Comparison of ENCODE assay signal across 9 cellular contexts in genomic region chr2:26412091-26412673, GRCh38.
A peak's percentile ranks its signal among the peaks of the same experiment; 100 is the strongest.
DNase-seq lines count a peak whose midpoint lies in the region; ATAC-seq and TF ChIP-seq lines count a peak whose summit lies in the region.
"Had no signal": no experiment of that assay in that cellular context is flagged by ENCODE, and none has a peak within 500 bp of the region (broad histone marks: within the 10 kb centered on the region; RNA-seq: fewer than 3 reads in every experiment).

No MANE protein-coding gene starts in this region.

- H2AFZ ChIP-seq in KMS-11 (ENCODE audit: low read depth): peak overlapping the region; percentile 83

- H3K27me3 Mint-ChIP-seq in activated naive CD8-positive, alpha-beta T cell: peaks cover 9% of the 10 kb centered on the region

- H3K4me2 ChIP-seq in KMS-11: peak overlapping the region; percentile 92

- H3K79me2 ChIP-seq in KMS-11 (ENCODE audit: insufficient read depth, low read depth): no peaks in the 10 kb centered on the region

- peaks cover 16% of the 10 kb centered on the region for H3K4me1 ChIP-seq in KMS-11 (ENCODE audit: low read depth, poor library complexity, severe bottlenecking)
- H3K4me1 ChIP-seq: thyroid gland had no signal

- peak overlapping the region; percentile 49 for H3K4me3 Mint-ChIP-seq in activated naive CD8-positive, alpha-beta T cell

- peak overlapping the region; percentile 78 for H3K27ac ChIP-seq in KMS-11
- H3K27ac ChIP-seq: thyroid gland had no signal

- no peaks in the 10 kb centered on the region for H3K9me3 Mint-ChIP-seq in activated naive CD8-positive, alpha-beta T cell (ENCODE audit: low read depth)

- H4K20me1 ChIP-seq in KMS-11 (ENCODE audit: insufficient read depth): no peaks in the 10 kb centered on the region

- peaks cover 7% of the 10 kb centered on the region for H3K4me1 Mint-ChIP-seq in activated naive CD8-positive, alpha-beta T cell (ENCODE audit: low read depth)

- peak overlapping the region; percentile 75 for H3K9ac ChIP-seq in KMS-11

- no peak for TF ChIP-seq CTCF in KMS-11 (conservative IDR thresholded peaks at IDR 0.05; ENCODE audit: low read depth, low read length)

- H3K27ac Mint-ChIP-seq in activated naive CD8-positive, alpha-beta T cell: no peak overlapping the region

- DNase-seq in activated CD4-positive, CD25-positive, alpha-beta regulatory T cell (lab: John Stamatoyannopoulos, UW): no peak
- DNase-seq in stimulated activated CD8-positive, alpha-beta memory T cell treated with anti-CD3 and anti-CD28 coated beads, Interleukin-4, amount 100 ng/mL, for 48 hours: peak; percentile 40
- no peak for DNase-seq in NCI-H82 (lab: John Stamatoyannopoulos, UW)
- no peak for DNase-seq in NCI-H526 (lab: John Stamatoyannopoulos, UW)
- DNase-seq in stimulated activated CD4-positive, alpha-beta T cell treated with anti-CD3 and anti-CD28 coated beads, Interleukin-1b, Interleukin-23, amount 100 ng/mL, for 48 hours: no peak
- DNase-seq: thyroid gland had no signal

- no peaks in the 10 kb centered on the region for H3K36me3 ChIP-seq in KMS-11 (ENCODE audit: insufficient read depth)
- H3K36me3 ChIP-seq: thyroid gland had no signal

- peak; percentile 48 to 80 for ATAC-seq in activated CD4-positive, CD25-positive, alpha-beta regulatory T cell treated with anti-CD3 and anti-CD28 coated beads, Interleukin-2, amount 50 U/mL, for 24 hours

- peaks cover 5% of the 10 kb centered on the region for H3K36me3 Mint-ChIP-seq in activated naive CD8-positive, alpha-beta T cell

- peak overlapping the region; percentile 76 for H3K4me3 ChIP-seq in KMS-11 (IDR thresholded peaks at IDR 0.05; ENCODE audit: insufficient read depth, low read depth, low read length)
- H3K4me3 ChIP-seq: thyroid gland had no signal

- no peaks in the 10 kb centered on the region for H3K27me3 ChIP-seq in KMS-11 (ENCODE audit: insufficient read depth, low read depth)
- H3K27me3 ChIP-seq: thyroid gland had no signal
